ENCODE assay signal across 21 cellular contexts in genomic region chr1:177854951-177855350, GRCh38.
"Had no signal": no experiment of that assay in that cellular context is flagged by ENCODE, and none has a peak within 500 bp of the region (broad histone marks: within the 10 kb centered on the region; RNA-seq: fewer than 3 reads in every experiment).

No MANE protein-coding gene starts in this region.

- H3K36me3 ChIP-seq: esophagus squamous epithelium, gastroesophageal sphincter, left lung, pancreas, spleen, tibial artery, upper lobe of left lung, uterus had no signal

- H3K4me3 ChIP-seq: esophagus squamous epithelium, gastroesophageal sphincter, left lung, lung, pancreas, spleen, tibial artery, upper lobe of left lung, uterus had no signal

- DNase-seq: effector memory CD8-positive, alpha-beta T cell; esophagus squamous epithelium; foreskin fibroblast; hippocampal formation; left lung; mesenchymal stem cell; naive B cell; occipital lobe; pancreas; spleen; stimulated activated CD4-positive, alpha-beta T cell treated with anti-CD3 and anti-CD28 coated beads, Interleukin-15, amount 100 ng/mL, for 24 hours; stimulated activated CD4-positive, alpha-beta T cell treated with anti-CD3 and anti-CD28 coated beads, Interleukin-1b, Interleukin-23, amount 100 ng/mL, for 48 hours; stimulated activated CD4-positive, alpha-beta T cell treated with anti-CD3 and anti-CD28 coated beads, Interleukin-4, amount 100 ng/mL, for 24 hours; tibial artery; upper lobe of left lung; uterus had no signal

- ATAC-seq: effector memory CD8-positive, alpha-beta T cell; gastroesophageal sphincter; left lung; sciatic nerve; stimulated activated memory B cell treated with anti-CD40 and anti-IgM and Interleukin-4, amounts not matched to agents 10 μg/mL and 1 μg/mL and 100 μg/mL, for 72 hours had no signal

- H3K27ac ChIP-seq: epithelial cell of prostate, esophagus squamous epithelium, gastroesophageal sphincter, left lung, pancreas, spleen, tibial artery, upper lobe of left lung, uterus had no signal

- H3K27me3 ChIP-seq: esophagus squamous epithelium, gastroesophageal sphincter, left lung, pancreas, spleen, tibial artery, upper lobe of left lung, uterus had no signal

- H3K9me3 ChIP-seq: esophagus squamous epithelium, gastroesophageal sphincter, left lung, pancreas, tibial artery, upper lobe of left lung, uterus had no signal

- H3K4me1 ChIP-seq: esophagus squamous epithelium, left lung, pancreas, tibial artery, uterus had no signal
